Comparison of ENCODE assay signal across 8 cellular contexts in the genomic region with DNA sequence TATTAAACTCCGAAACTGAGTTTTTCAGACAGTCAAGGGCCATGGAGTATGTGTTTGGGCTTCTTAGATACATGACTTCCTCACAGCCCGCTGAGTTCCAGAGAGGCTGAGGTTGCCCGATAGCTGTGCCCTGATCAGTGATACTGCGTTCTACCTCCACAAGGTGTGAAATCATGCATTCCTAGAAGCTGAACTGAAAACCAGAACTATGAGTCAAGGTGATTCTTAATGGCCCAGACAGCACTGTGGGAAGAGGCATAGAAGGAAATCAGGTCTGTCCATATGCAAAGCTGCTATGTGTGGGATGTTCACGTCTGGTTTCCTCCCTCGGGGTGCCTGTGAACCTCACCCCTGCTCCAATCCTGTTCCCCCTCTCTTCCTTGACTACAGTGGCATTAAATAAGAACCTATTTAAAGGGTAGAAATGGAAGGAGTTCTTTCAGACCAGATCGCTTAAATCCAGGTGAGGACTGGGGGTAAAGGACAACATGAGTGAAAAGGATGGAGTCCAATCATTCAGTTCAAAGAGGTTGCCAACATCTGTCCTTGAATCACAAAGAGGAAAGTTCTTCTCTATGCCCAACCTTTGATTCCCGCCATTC.
DNase-seq lines count a peak whose midpoint lies in the region; ATAC-seq lines count a peak whose summit lies in the region.

No MANE protein-coding gene starts in this region.

- CTCF ChIA-PET in activated CD4-positive, alpha-beta T cell treated with anti-CD3 and anti-CD28 coated beads for 36 hours (lab: Charles Lee): interaction anchor here (0.7 kb wide), 1 partner anchor 548 kb away, joined by 3 read pairs; no protein-coding TSS in a partner anchor

- no peaks in the 10 kb centered on the region for H3K36me3 Mint-ChIP-seq in activated CD4-positive, alpha-beta T cell treated with anti-CD3 and anti-CD28 coated beads for 36 hours (ENCODE audit: low read depth)
- peaks cover 9% of the 10 kb centered on the region for H3K36me3 Mint-ChIP-seq in activated T-helper 1 cell treated with anti-CD3 and anti-CD28 coated beads, Interleukin-12 subunit alpha, Interleukin-12 subunit beta, Interleukin-2, Interleukin-4 antibody, amounts not matched to agents 30 ng/mL and 10 ng/mL and 1 ng/mL, durations not matched to agents 14 hours and 24 hours and 36 hours (ENCODE audit: low read depth)

- no peak overlapping the region for H3K27ac Mint-ChIP-seq in activated CD4-positive, alpha-beta T cell treated with anti-CD3 and anti-CD28 coated beads for 36 hours
- H3K27ac Mint-ChIP-seq in activated T-helper 1 cell treated with anti-CD3 and anti-CD28 coated beads, Interleukin-12 subunit alpha, Interleukin-12 subunit beta, Interleukin-2, Interleukin-4 antibody, amounts not matched to agents 30 ng/mL and 10 ng/mL and 1 ng/mL, durations not matched to agents 14 hours and 24 hours and 36 hours: peak overlapping the region; percentile 77

- H3K4me1 Mint-ChIP-seq in activated CD4-positive, alpha-beta T cell treated with anti-CD3 and anti-CD28 coated beads for 36 hours: peaks cover 37% of the 10 kb centered on the region
- H3K4me1 Mint-ChIP-seq in activated T-helper 1 cell treated with anti-CD3 and anti-CD28 coated beads, Interleukin-12 subunit alpha, Interleukin-12 subunit beta, Interleukin-2, Interleukin-4 antibody, amounts not matched to agents 30 ng/mL and 10 ng/mL and 1 ng/mL, durations not matched to agents 14 hours and 24 hours and 36 hours (ENCODE audit: low read depth): peaks cover 59% of the 10 kb centered on the region

- peak; percentile 62 for DNase-seq in activated CD4-positive, alpha-beta T cell treated with anti-CD3 and anti-CD28 coated beads for 36 hours
- no peak for DNase-seq in activated CD4-positive, alpha-beta T cell treated with anti-CD3 and anti-CD28 coated beads, Interleukin-2, amount 50 U/mL, for 1 hour
- DNase-seq in activated T-helper 1 cell treated with anti-CD3 and anti-CD28 coated beads, Interleukin-12 subunit alpha, Interleukin-12 subunit beta, Interleukin-2, Interleukin-4 antibody, amounts not matched to agents 30 ng/mL and 10 ng/mL and 1 ng/mL, durations not matched to agents 14 hours and 24 hours and 36 hours (ENCODE audit: low spot score): peak; percentile 9
- peak; percentile 15 to 44 for DNase-seq in stimulated activated CD4-positive, alpha-beta T cell treated with anti-CD3 and anti-CD28 coated beads, Interleukin-2, amount 100 ng/mL, for 48 hours
- DNase-seq in hepatic stellate cell (ENCODE audit: low spot score): no peak
- DNase-seq in NCI-H146 treated with DMSO at 0.1 percent for 48 hours (lab: John Stamatoyannopoulos, UW; ENCODE audit: unreplicated experiment): no peak
- DNase-seq in GM03348 (ENCODE audit: low spot score): no peak

- intact Hi-C loops in activated CD4-positive, alpha-beta T cell treated with anti-CD3 and anti-CD28 coated beads for 36 hours (cut with DNase I, micrococcal nuclease): loop anchor here (1.0 to 5.0 kb wide), 3 partner anchors 41 to 321 kb away; no protein-coding TSS in a partner anchor
- intact Hi-C loops in activated T-helper 1 cell treated with anti-CD3 and anti-CD28 coated beads, Interleukin-12 subunit alpha, Interleukin-12 subunit beta, Interleukin-2, Interleukin-4 antibody, amounts not matched to agents 30 ng/mL and 10 ng/mL and 1 ng/mL, durations not matched to agents 14 hours and 24 hours and 36 hours (cut with micrococcal nuclease): loop anchor here (2.0 kb wide), 2 partner anchors 42 to 74 kb away; partner anchors contain the start of gene MYO1E

- H3K4me3 Mint-ChIP-seq in activated CD4-positive, alpha-beta T cell treated with anti-CD3 and anti-CD28 coated beads for 36 hours: no peak overlapping the region
- peak overlapping the region; percentile 68 for H3K4me3 Mint-ChIP-seq in activated T-helper 1 cell treated with anti-CD3 and anti-CD28 coated beads, Interleukin-12 subunit alpha, Interleukin-12 subunit beta, Interleukin-2, Interleukin-4 antibody, amounts not matched to agents 30 ng/mL and 10 ng/mL and 1 ng/mL, durations not matched to agents 14 hours and 24 hours and 36 hours

- H3K27me3 Mint-ChIP-seq in activated CD4-positive, alpha-beta T cell treated with anti-CD3 and anti-CD28 coated beads for 36 hours: no peaks in the 10 kb centered on the region
- H3K27me3 Mint-ChIP-seq in activated T-helper 1 cell treated with anti-CD3 and anti-CD28 coated beads, Interleukin-12 subunit alpha, Interleukin-12 subunit beta, Interleukin-2, Interleukin-4 antibody, amounts not matched to agents 30 ng/mL and 10 ng/mL and 1 ng/mL, durations not matched to agents 14 hours and 24 hours and 36 hours (ENCODE audit: insufficient read depth): peaks cover 8% of the 10 kb centered on the region

- H3K9me3 Mint-ChIP-seq in activated CD4-positive, alpha-beta T cell treated with anti-CD3 and anti-CD28 coated beads for 36 hours (ENCODE audit: low read depth): no peaks in the 10 kb centered on the region
- peaks cover 3% of the 10 kb centered on the region for H3K9me3 Mint-ChIP-seq in activated T-helper 1 cell treated with anti-CD3 and anti-CD28 coated beads, Interleukin-12 subunit alpha, Interleukin-12 subunit beta, Interleukin-2, Interleukin-4 antibody, amounts not matched to agents 30 ng/mL and 10 ng/mL and 1 ng/mL, durations not matched to agents 14 hours and 24 hours and 36 hours

- POLR2A ChIA-PET in activated CD4-positive, alpha-beta T cell treated with anti-CD3 and anti-CD28 coated beads for 36 hours (lab: Charles Lee): no interaction called here

- peak; percentile 90 for ATAC-seq in activated CD4-positive, alpha-beta T cell treated with anti-CD3 and anti-CD28 coated beads for 36 hours
- peak; percentile 71 for ATAC-seq in HG03175 (IDR thresholded peaks at IDR 0.05; ENCODE audit: unreplicated experiment)

Comparison
In these comparisons a context has a peak if more than half of its experiments do, and no peak if none do; other contexts are left out.
1. DNase-seq: peak in activated CD4-positive, alpha-beta T cell treated with anti-CD3 and anti-CD28 coated beads for 36 hours (single experiment), activated T-helper 1 cell treated with anti-CD3 and anti-CD28 coated beads, Interleukin-12 subunit alpha, Interleukin-12 subunit beta, Interleukin-2, Interleukin-4 antibody, amounts not matched to agents 30 ng/mL and 10 ng/mL and 1 ng/mL, durations not matched to agents 14 hours and 24 hours and 36 hours (single experiment) and stimulated activated CD4-positive, alpha-beta T cell treated with anti-CD3 and anti-CD28 coated beads, Interleukin-2, amount 100 ng/mL, for 48 hours (2 of 2); none in activated CD4-positive, alpha-beta T cell treated with anti-CD3 and anti-CD28 coated beads, Interleukin-2, amount 50 U/mL, for 1 hour (single experiment), hepatic stellate cell (single experiment), NCI-H146 treated with DMSO at 0.1 percent for 48 hours (single experiment) and GM03348 (single experiment).